ENCODE assay signal across 8 cellular contexts in the genomic region with DNA sequence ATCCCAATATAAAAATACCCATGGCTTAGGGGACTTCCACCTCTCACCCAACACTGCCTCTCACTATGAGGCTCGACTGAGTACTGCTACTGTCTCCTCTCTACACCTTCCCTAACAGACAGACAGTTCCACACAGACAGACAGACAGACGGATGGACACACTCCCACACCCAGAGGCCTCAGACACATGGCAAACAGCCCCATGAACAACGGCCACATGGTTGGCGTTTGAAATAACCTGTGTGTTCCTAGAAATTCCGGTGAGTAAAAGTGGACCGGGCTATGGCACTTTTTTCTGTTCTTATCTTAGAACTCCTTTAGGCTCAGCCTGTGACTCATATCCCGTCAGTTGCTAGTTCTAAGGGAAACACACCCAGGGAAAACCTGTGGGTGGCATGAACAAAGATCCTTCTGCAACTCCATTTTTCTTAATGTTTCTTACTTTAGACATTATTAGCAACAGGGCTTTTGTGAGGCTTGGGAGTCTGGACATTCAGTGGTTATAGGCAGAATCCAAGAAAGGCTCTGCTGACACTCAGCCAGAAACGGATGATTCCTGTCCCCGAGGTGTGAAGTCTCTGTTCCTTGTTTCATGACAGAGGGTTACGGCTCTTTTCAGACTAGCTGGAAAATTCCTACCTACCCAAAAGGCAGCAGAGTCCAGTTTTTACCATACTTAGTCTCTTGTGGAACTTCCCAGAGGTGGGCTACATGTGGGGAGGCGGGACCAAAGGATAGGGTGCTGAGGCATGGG.
DNase-seq lines count a peak whose midpoint lies in the region; FAIRE-seq and TF ChIP-seq lines count a peak whose summit lies in the region.

No MANE protein-coding gene starts in this region.

- FAIRE-seq in kidney (lab: Jason Lieb, UNC) = no peak

- H3K36me3 ChIP-seq in BJ (ENCODE audit: control insufficient read depth, insufficient read depth, low read length) (no peaks in the 10 kb centered on the region), MG63 (no peaks in the 10 kb centered on the region), kidney (ENCODE audit: control insufficient read depth in 1 of 2, insufficient read depth in 2 of 2, low read length in 2 of 2) (no peaks in the 10 kb centered on the region)

- no peak for TF ChIP-seq CTCF in BJ (IDR thresholded peaks at IDR 0.05; ENCODE audit: insufficient read depth, low read depth, low read length)
- TF ChIP-seq CTCF in chondrocyte (IDR thresholded peaks at IDR 0.05) = no peak
- TF ChIP-seq CTCF in kidney (IDR thresholded peaks at IDR 0.05; ENCODE audit: borderline replicate concordance, extremely low read depth, insufficient read depth) = no peak

- peak overlapping the region; percentile 79 for H3K27ac Mint-ChIP-seq in chondrocyte (ENCODE audit: unreplicated experiment)

- intact Hi-C loops in kidney (cut with DNase I) = no loop called here

- POLR2A ChIA-PET in BJ (lab: Charles Lee) = no interaction called here

- no peak overlapping the region for H3K9ac ChIP-seq in kidney (ENCODE audit: low read length in 2 of 2)

- DNase-seq in BJ (ENCODE audit: low read depth) (peak; percentile 59), MG63 (peak; percentile 72), chondrocyte (ENCODE audit: low spot score) (no peak), middle frontal gyrus (ENCODE audit: extremely low spot score, low spot score) (peak; percentile 59), DMS 273 (lab: John Stamatoyannopoulos, UW; ENCODE audit: unreplicated experiment) (no peak), NCI-H446 treated with DMSO at 0.1 percent for 48 hours (lab: John Stamatoyannopoulos, UW) (no peak), kidney (no peak), NCI-H1436 (lab: John Stamatoyannopoulos, UW) (no peak)

- no peaks in the 10 kb centered on the region for H3K27me3 Mint-ChIP-seq in chondrocyte (ENCODE audit: low read depth)

- no peak overlapping the region for H3K27ac ChIP-seq in kidney (ENCODE audit: low read depth in 2 of 2, low read length in 2 of 2)

- H3K4me3 ChIP-seq in BJ (ENCODE audit: low read depth, low read length) (no peak overlapping the region), MG63 (no peak overlapping the region), kidney (ENCODE audit: low read length in 2 of 2) (no peak overlapping the region)

- H3K4me3 Mint-ChIP-seq in chondrocyte (ENCODE audit: unreplicated experiment) = no peak overlapping the region

- peaks cover 22% of the 10 kb centered on the region for H3K9me3 Mint-ChIP-seq in chondrocyte (ENCODE audit: low read depth)

- H3K9me3 ChIP-seq in MG63 = peaks cover 3% of the 10 kb centered on the region; the same call in 1 of the 2 replicates
- no peaks in the 10 kb centered on the region for H3K9me3 ChIP-seq in kidney (ENCODE audit: control insufficient read depth in 1 of 2, low read length in 2 of 2)

- H3K4me1 ChIP-seq in kidney (ENCODE audit: control insufficient read depth in 1 of 2, insufficient read depth in 1 of 2, low read depth in 1 of 2, low read length in 2 of 2) = no peaks in the 10 kb centered on the region

- H3K4me1 Mint-ChIP-seq in chondrocyte (ENCODE audit: low read depth) = peaks cover 24% of the 10 kb centered on the region

- H3K27me3 ChIP-seq in BJ (ENCODE audit: control insufficient read depth, insufficient read depth, low read length) = no peaks in the 10 kb centered on the region
- no peaks in the 10 kb centered on the region for H3K27me3 ChIP-seq in MG63

- peaks cover 2% of the 10 kb centered on the region for H3K36me3 Mint-ChIP-seq in chondrocyte (ENCODE audit: low read depth)

- CTCF ChIA-PET in BJ (lab: Yijun Ruan, JAX) = interaction anchor here (1.4 kb wide), 1 partner anchor 16 kb away, joined by 3 read pairs; no protein-coding TSS in a partner anchor

Comparison
In these comparisons a context has a peak if more than half of its experiments do, and no peak if none do; other contexts are left out.
1. DNase-seq: peak in BJ (single experiment), MG63 (single experiment) and middle frontal gyrus (single experiment); none in chondrocyte (single experiment), DMS 273 (single experiment), NCI-H446 treated with DMSO at 0.1 percent for 48 hours (single experiment), kidney (single experiment) and NCI-H1436 (single experiment).